Comparison of ENCODE assay signal across 15 cellular contexts in the genomic region with DNA sequence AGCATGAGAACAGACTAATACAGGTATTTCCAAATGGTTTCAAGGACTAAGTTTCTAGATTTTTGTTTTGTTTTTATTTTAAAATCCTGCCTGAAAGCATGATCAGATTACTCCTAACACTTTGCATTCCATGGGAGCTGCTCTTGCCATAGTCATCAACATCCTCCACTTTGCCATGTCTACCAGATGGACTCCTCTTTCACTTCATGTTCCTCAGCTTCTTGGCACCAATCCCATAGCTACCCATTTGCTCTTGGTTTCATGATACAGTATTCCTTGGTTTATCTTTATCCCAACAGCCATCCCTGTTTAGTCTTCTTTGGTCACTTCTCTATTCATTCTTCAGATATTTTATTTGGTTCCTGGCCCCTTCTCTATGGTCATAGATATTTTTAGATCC.
DNase-seq lines count a peak whose midpoint lies in the region; ATAC-seq, FAIRE-seq and TF ChIP-seq lines count a peak whose summit lies in the region.
"Had no signal": no experiment of that assay in that cellular context is flagged by ENCODE, and none has a peak within 500 bp of the region (broad histone marks: within the 10 kb centered on the region; RNA-seq: fewer than 3 reads in every experiment).

No MANE protein-coding gene starts in this region.

- TF ChIP-seq CTCF in astrocyte (IDR thresholded peaks at IDR 0.05; ENCODE audit: insufficient read depth, low read depth, low read length) = no peak

- peak overlapping the region; percentile 79 for H3K27ac ChIP-seq in astrocyte (ENCODE audit: low read depth, low read length)
- H3K27ac ChIP-seq: epithelial cell of prostate, SJCRH30, suprapubic skin had no signal

- in situ Hi-C loops in KBM-7 (cut with MboI; ENCODE audit: low pct_unique_long_range_greater_than_20kb, low sequenced_read_pairs) = no loop called here

- H3K36me3 ChIP-seq in astrocyte (ENCODE audit: insufficient read depth, low read length) = peaks cover 14% of the 10 kb centered on the region
- H3K36me3 ChIP-seq: SJCRH30 had no signal

- H3K9me3 ChIP-seq in astrocyte (ENCODE audit: insufficient read depth, low read depth, low read length) = no peaks in the 10 kb centered on the region
- H3K9me3 ChIP-seq: SJCRH30, suprapubic skin had no signal

- H3K36me3 Mint-ChIP-seq in astrocyte (ENCODE audit: low read depth, unreplicated experiment) (peaks cover 9% of the 10 kb centered on the region), memory B cell (peaks cover 41% of the 10 kb centered on the region)

- peak; percentile 18 for DNase-seq in AG20443 (ENCODE audit: low spot score)
- DNase-seq in GM03348 (ENCODE audit: low spot score) = peak; percentile 19
- peak; percentile 13 for DNase-seq in astrocyte (ENCODE audit: low read depth)
- DNase-seq in memory B cell (ENCODE audit: low spot score in 2 of 2) = no peak
- no peak for DNase-seq in midbrain (lab: John Stamatoyannopoulos, UW)
- DNase-seq in KBM-7 = no peak
- DNase-seq in HK-2 (ENCODE audit: unreplicated experiment) = no peak
- DNase-seq in NCI-H2107 (lab: John Stamatoyannopoulos, UW) = no peak
- DNase-seq: activated CD8-positive, alpha-beta memory T cell treated with anti-CD3 and anti-CD28 coated beads for 24 hours; activated naive CD8-positive, alpha-beta T cell treated with anti-CD3 and anti-CD28 coated beads, Interleukin-2, amount 10 ng/mL, durations not matched to agents 7 days and 5 days; C1 segment of cervical spinal cord; SJCRH30 had no signal

- H2AFZ ChIP-seq in astrocyte (ENCODE audit: low read depth, low read length) = no peak overlapping the region

- H3K4me1 Mint-ChIP-seq in astrocyte (ENCODE audit: low read depth, unreplicated experiment) = no peaks in the 10 kb centered on the region
- peaks cover 19% of the 10 kb centered on the region for H3K4me1 Mint-ChIP-seq in memory B cell

- H3K4me3 Mint-ChIP-seq in astrocyte (ENCODE audit: unreplicated experiment) (no peak overlapping the region), memory B cell (no peak overlapping the region)
- H3K4me3 Mint-ChIP-seq: activated naive CD8-positive, alpha-beta T cell treated with anti-CD3 and anti-CD28 coated beads, Interleukin-2, amount 10 ng/mL, durations not matched to agents 7 days and 5 days had no signal

- ATAC-seq in memory B cell (ENCODE audit: low read depth) = no peak

- no peaks in the 10 kb centered on the region for H4K20me1 ChIP-seq in astrocyte (ENCODE audit: insufficient read depth, low read length)

- peak overlapping the region; percentile 29 for H3K9ac ChIP-seq in astrocyte (ENCODE audit: low read length)

- no peak overlapping the region for H3K4me2 ChIP-seq in astrocyte (ENCODE audit: low read length)

- H3K27ac Mint-ChIP-seq in astrocyte (ENCODE audit: unreplicated experiment) (no peak overlapping the region), memory B cell (peak overlapping the region; percentile 32)
- H3K27ac Mint-ChIP-seq: activated naive CD8-positive, alpha-beta T cell treated with anti-CD3 and anti-CD28 coated beads, Interleukin-2, amount 10 ng/mL, durations not matched to agents 7 days and 5 days had no signal

- H3K4me1 ChIP-seq in astrocyte (ENCODE audit: insufficient read depth, low read length) = peaks cover 10% of the 10 kb centered on the region
- H3K4me1 ChIP-seq: SJCRH30 had no signal

- no peaks in the 10 kb centered on the region for H3K79me2 ChIP-seq in astrocyte (ENCODE audit: insufficient read depth, low read length)

- no peak for FAIRE-seq in astrocyte (lab: Jason Lieb, UNC)
- FAIRE-seq: colon had no signal

- no peaks in the 10 kb centered on the region for H3K27me3 Mint-ChIP-seq in astrocyte (ENCODE audit: low read depth, unreplicated experiment)
- H3K27me3 Mint-ChIP-seq in memory B cell = no peaks in the 10 kb centered on the region
- H3K27me3 Mint-ChIP-seq: activated naive CD8-positive, alpha-beta T cell treated with anti-CD3 and anti-CD28 coated beads, Interleukin-2, amount 10 ng/mL, durations not matched to agents 7 days and 5 days had no signal

- no peak overlapping the region for H3K4me3 ChIP-seq in astrocyte (ENCODE audit: insufficient read depth, low read depth, low read length)
- H3K4me3 ChIP-seq: SJCRH30, suprapubic skin had no signal

- H3K9me3 Mint-ChIP-seq in astrocyte (ENCODE audit: unreplicated experiment) (no peaks in the 10 kb centered on the region), memory B cell (no peaks in the 10 kb centered on the region)

- H3K27me3 ChIP-seq in astrocyte (ENCODE audit: insufficient read depth, low read length) = no peaks in the 10 kb centered on the region
- H3K27me3 ChIP-seq: SJCRH30, suprapubic skin had no signal

Comparison
In these comparisons a context has a peak if more than half of its experiments do, and no peak if none do; other contexts are left out.
1. DNase-seq: peak in AG20443 (single experiment), GM03348 (single experiment) and astrocyte (single experiment); none in memory B cell (0 of 2), midbrain (single experiment), KBM-7 (single experiment), HK-2 (single experiment) and NCI-H2107 (single experiment).